ENCODE assay signal across 27 cellular contexts in genomic region chr12:116012757-116013156, GRCh38.
DNase-seq lines count a peak whose midpoint lies in the region; ATAC-seq and TF ChIP-seq lines count a peak whose summit lies in the region.
"Had no signal": no experiment of that assay in that cellular context is flagged by ENCODE, and none has a peak within 500 bp of the region (broad histone marks: within the 10 kb centered on the region; RNA-seq: fewer than 3 reads in every experiment).

No MANE protein-coding gene starts in this region.

- H3K9me2 ChIP-seq in neural cell (ENCODE audit: insufficient read depth, low read length) = no peaks in the 10 kb centered on the region

- TF ChIP-seq EP300 in neural cell (conservative IDR thresholded peaks at IDR 0.05; ENCODE audit: poor library complexity, severe bottlenecking) = peak; percentile 52

- H3K36me3 ChIP-seq in neural cell (ENCODE audit: insufficient read depth, low read length) (peaks cover 3% of the 10 kb centered on the region), mucosa of descending colon (ENCODE audit: low read depth) (no peaks in the 10 kb centered on the region)

- H3K9me3 ChIP-seq in neural cell (ENCODE audit: low read length) = no peaks in the 10 kb centered on the region
- no peaks in the 10 kb centered on the region for H3K9me3 ChIP-seq in mucosa of descending colon
- H3K9me3 ChIP-seq: A549, BE2C, BLaER1 had no signal

- peaks cover 3% of the 10 kb centered on the region for H3K4me1 Mint-ChIP-seq in activated T-cell treated with anti-CD3 and anti-CD28 coated beads, Interleukin-2, amount 50 U/mL, for 24 hours (ENCODE audit: low read depth)
- H3K4me1 Mint-ChIP-seq in stimulated activated memory B cell treated with anti-CD40 and anti-IgM and Interleukin-4, amounts not matched to agents 10 μg/mL and 1 μg/mL and 100 μg/mL, for 72 hours = no peaks in the 10 kb centered on the region
- H3K4me1 Mint-ChIP-seq: CD14-positive monocyte had no signal

- H3K27ac Mint-ChIP-seq in activated T-cell treated with anti-CD3 and anti-CD28 coated beads, Interleukin-2, amount 50 U/mL, for 24 hours = peak overlapping the region; percentile 11
- no peak overlapping the region for H3K27ac Mint-ChIP-seq in stimulated activated memory B cell treated with anti-CD40 and anti-IgM and Interleukin-4, amounts not matched to agents 10 μg/mL and 1 μg/mL and 100 μg/mL, for 72 hours
- H3K27ac Mint-ChIP-seq: CD14-positive monocyte; CD4-positive, CD25-positive, alpha-beta regulatory T cell had no signal

- H3F3A ChIP-seq in neural cell (ENCODE audit: insufficient read depth, low read length, poor library complexity, severe bottlenecking) = no peaks in the 10 kb centered on the region

- H3K27ac ChIP-seq in neural cell (ENCODE audit: low read length) = no peak overlapping the region
- H3K27ac ChIP-seq: 22Rv1, A549, BLaER1 had no signal

- H3K79me2 ChIP-seq in neural cell (replicated peaks; ENCODE audit: insufficient read depth, low read length) = no peaks in the 10 kb centered on the region

- no peaks in the 10 kb centered on the region for H3K9me3 Mint-ChIP-seq in activated T-cell treated with anti-CD3 and anti-CD28 coated beads, Interleukin-2, amount 50 U/mL, for 24 hours
- no peaks in the 10 kb centered on the region for H3K9me3 Mint-ChIP-seq in stimulated activated memory B cell treated with anti-CD40 and anti-IgM and Interleukin-4, amounts not matched to agents 10 μg/mL and 1 μg/mL and 100 μg/mL, for 72 hours
- H3K9me3 Mint-ChIP-seq: CD14-positive monocyte; CD4-positive, CD25-positive, alpha-beta regulatory T cell; CD8-positive, alpha-beta memory T cell had no signal

- no peak for TF ChIP-seq RAD21 in neural cell (conservative IDR thresholded peaks at IDR 0.05)

- intact Hi-C loops in mucosa of descending colon (cut with DNase I, micrococcal nuclease) = loop anchor here in 1 of 2 donors (10.0 kb wide), 1 partner anchor 222 kb away; no protein-coding TSS in a partner anchor

- H3K9ac ChIP-seq in neural cell (ENCODE audit: low read length) = no peak overlapping the region
- H3K9ac ChIP-seq: BLaER1 had no signal

- no peaks in the 10 kb centered on the region for H4K20me1 ChIP-seq in neural cell (ENCODE audit: insufficient read depth)

- no peak overlapping the region for H2AFZ ChIP-seq in neural cell (ENCODE audit: low read depth, low read length)

- ATAC-seq in mucosa of descending colon = no peak
- ATAC-seq in stimulated activated memory B cell treated with anti-CD40 and anti-IgM and Interleukin-4, amounts not matched to agents 10 μg/mL and 1 μg/mL and 100 μg/mL, for 72 hours = no peak
- ATAC-seq: A549, GM12878 had no signal

- no peak for TF ChIP-seq CTCF in neural cell (IDR thresholded peaks at IDR 0.05; ENCODE audit: poor library complexity, severe bottlenecking)
- TF ChIP-seq CTCF in mucosa of descending colon (IDR thresholded peaks at IDR 0.05) = no peak

- H3K4me2 ChIP-seq in neural cell (ENCODE audit: low read length) = no peak overlapping the region
- H3K4me2 ChIP-seq: A549, BLaER1 had no signal

- in situ Hi-C loops in SK-MEL-5 (cut with HindIII; ENCODE audit: low pct_unique_long_range_greater_than_20kb, low sequenced_read_pairs) = no loop called here

- no peaks in the 10 kb centered on the region for H3K27me3 ChIP-seq in neural cell (ENCODE audit: insufficient read depth, low read depth, low read length)
- H3K27me3 ChIP-seq: BE2C, BLaER1 had no signal

- H3K36me3 Mint-ChIP-seq in activated T-cell treated with anti-CD3 and anti-CD28 coated beads, Interleukin-2, amount 50 U/mL, for 24 hours (ENCODE audit: low read depth) = peaks cover 85% of the 10 kb centered on the region
- peaks cover 54% of the 10 kb centered on the region for H3K36me3 Mint-ChIP-seq in stimulated activated memory B cell treated with anti-CD40 and anti-IgM and Interleukin-4, amounts not matched to agents 10 μg/mL and 1 μg/mL and 100 μg/mL, for 72 hours

- peak; percentile 4 for DNase-seq in NCI-H146 (lab: John Stamatoyannopoulos, UW)
- no peak for DNase-seq in NCI-H146 treated with DMSO at 0.1 percent for 48 hours (lab: John Stamatoyannopoulos, UW; ENCODE audit: unreplicated experiment)
- no peak for DNase-seq in activated T-cell treated with anti-CD3 and anti-CD28 coated beads, Interleukin-2, amount 50 U/mL, for 24 hours
- no peak for DNase-seq in activated T-cell treated with anti-CD3 and anti-CD28 coated beads for 4 hours
- DNase-seq in SK-MEL-5 (ENCODE audit: low read depth, low spot score) = peak; percentile 44
- no peak for DNase-seq in mucosa of descending colon
- DNase-seq: ACHN; BE2C; C1 segment of cervical spinal cord; CD4-positive, alpha-beta memory T cell; CD4-positive, CD25-positive, alpha-beta regulatory T cell; CD8-positive, alpha-beta memory T cell; COR-L47; DMS 273 treated with DMSO at 0.1 percent for 48 hours; DMS153; DMS53; DMS79; DND-41; EL; GDM1 had no signal

- H3K4me1 ChIP-seq in mucosa of descending colon (ENCODE audit: low read depth) = no peaks in the 10 kb centered on the region
- H3K4me1 ChIP-seq: BE2C, BLaER1 had no signal

- H3K4me3 ChIP-seq in neural cell (ENCODE audit: low read length) (no peak overlapping the region), mucosa of descending colon (no peak overlapping the region)
- H3K4me3 ChIP-seq: A549, BLaER1, GM12878 had no signal

- no peaks in the 10 kb centered on the region for H3K27me3 Mint-ChIP-seq in activated T-cell treated with anti-CD3 and anti-CD28 coated beads, Interleukin-2, amount 50 U/mL, for 24 hours
- H3K27me3 Mint-ChIP-seq in stimulated activated memory B cell treated with anti-CD40 and anti-IgM and Interleukin-4, amounts not matched to agents 10 μg/mL and 1 μg/mL and 100 μg/mL, for 72 hours = no peaks in the 10 kb centered on the region
- H3K27me3 Mint-ChIP-seq: CD4-positive, alpha-beta memory T cell; CD4-positive, CD25-positive, alpha-beta regulatory T cell; CD8-positive, alpha-beta memory T cell had no signal

- H3K4me3 Mint-ChIP-seq in activated T-cell treated with anti-CD3 and anti-CD28 coated beads, Interleukin-2, amount 50 U/mL, for 24 hours = no peak overlapping the region
- no peak overlapping the region for H3K4me3 Mint-ChIP-seq in stimulated activated memory B cell treated with anti-CD40 and anti-IgM and Interleukin-4, amounts not matched to agents 10 μg/mL and 1 μg/mL and 100 μg/mL, for 72 hours
- H3K4me3 Mint-ChIP-seq: CD14-positive monocyte; CD4-positive, alpha-beta memory T cell; CD4-positive, CD25-positive, alpha-beta regulatory T cell; CD8-positive, alpha-beta memory T cell had no signal

TF ChIP-seq in neural cell, 6 proteins besides CTCF, POLR2A, EP300 and RAD21:
- TF ChIP-seq EZH2 (IDR thresholded peaks at IDR 0.05; ENCODE audit: borderline replicate concordance, insufficient read depth, low read length, poor library complexity, severe bottlenecking) (no peak), POLR2AphosphoS5 (IDR thresholded peaks at IDR 0.05) (peak; percentile 50), MXI1 (conservative IDR thresholded peaks at IDR 0.05; ENCODE audit: poor library complexity, severe bottlenecking) (peak; percentile 58)
TF ChIP-seq in neural cell: peak in this region for 2.

Comparison
In these comparisons a context has a peak if more than half of its experiments do, and no peak if none do; other contexts are left out.
1. DNase-seq: peak in NCI-H146 (single experiment) and SK-MEL-5 (single experiment); none in NCI-H146 treated with DMSO at 0.1 percent for 48 hours (single experiment), activated T-cell treated with anti-CD3 and anti-CD28 coated beads, Interleukin-2, amount 50 U/mL, for 24 hours (single experiment), activated T-cell treated with anti-CD3 and anti-CD28 coated beads for 4 hours (single experiment) and mucosa of descending colon (0 of 3).